23 cellular contexts compared by ENCODE assay signal in the genomic region with DNA sequence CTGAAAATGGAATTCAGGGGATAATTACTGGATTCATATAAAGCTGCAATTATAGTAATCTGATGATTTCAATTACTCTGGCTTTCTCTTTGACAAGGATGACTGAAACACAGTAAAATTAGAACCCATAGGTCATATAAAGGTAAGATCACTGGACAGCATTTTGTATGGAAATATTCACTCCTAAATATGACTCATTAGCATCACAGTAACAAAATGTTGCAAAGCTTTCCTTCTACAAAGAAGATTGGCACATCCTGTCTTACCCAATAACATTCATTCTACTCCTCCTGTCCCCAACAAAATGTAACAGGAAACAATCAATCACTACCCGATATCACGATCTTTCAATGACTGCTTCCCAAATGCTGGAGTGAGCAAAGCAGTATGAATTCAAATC.
DNase-seq lines count a peak whose midpoint lies in the region; ATAC-seq and TF ChIP-seq lines count a peak whose summit lies in the region.
"Had no signal": no experiment of that assay in that cellular context is flagged by ENCODE, and none has a peak within 500 bp of the region (broad histone marks: within the 10 kb centered on the region; RNA-seq: fewer than 3 reads in every experiment).

No MANE protein-coding gene starts in this region.

- no TSS peak for BruUV-seq in MCF 10A (replicated peaks; lab: Mats Ljungman, UMichigan)

- no peak overlapping the region for H3K4me2 ChIP-seq in fibroblast of lung (ENCODE audit: extremely low read depth, insufficient read depth, low read length)

- peak; percentile 52 for DNase-seq in MCF 10A (ENCODE audit: unreplicated experiment)
- no peak for DNase-seq in breast epithelium (ENCODE audit: low spot score in 2 of 2)
- DNase-seq in RWPE2 (ENCODE audit: low spot score) = no peak
- DNase-seq in fibroblast of lung (ENCODE audit: low read depth in 2 of 2) = peak; percentile 23 to 57
- DNase-seq in Ammon's horn (ENCODE audit: low spot score) = no peak
- no peak for DNase-seq in activated T-cell treated with anti-CD3 and anti-CD28 coated beads for 4 hours
- DNase-seq: 8988T; activated CD4-positive, alpha-beta T cell treated with anti-CD3 and anti-CD28 coated beads for 36 hours; activated naive CD8-positive, alpha-beta T cell treated with anti-CD3 and anti-CD28 coated beads, Interleukin-2, amount 50 U/mL, for 24 hours; effector CD8-positive, alpha-beta T cell; H7; NCI-H1417 treated with DMSO at 0.1 percent for 48 hours; NCI-H748 treated with DMSO at 0.1 percent for 48 hours; nucleus accumbens; right lobe of liver; stimulated activated naive CD4-positive, alpha-beta T cell treated with Interleukin-2 at 50 U/mL for 16 hours had no signal

- no peak overlapping the region for H3K27ac Mint-ChIP-seq in MCF 10A (ENCODE audit: low read depth, unreplicated experiment)
- H3K27ac Mint-ChIP-seq: activated CD4-positive, alpha-beta T cell treated with anti-CD3 and anti-CD28 coated beads for 36 hours; activated naive CD8-positive, alpha-beta T cell treated with anti-CD3 and anti-CD28 coated beads, Interleukin-2, amount 50 U/mL, for 24 hours; CD14-positive monocyte had no signal

- no peak overlapping the region for H3K9ac ChIP-seq in fibroblast of lung (ENCODE audit: insufficient read depth, low read length)

- H3K27me3 Mint-ChIP-seq in MCF 10A (ENCODE audit: insufficient read depth, unreplicated experiment) = peaks cover 26% of the 10 kb centered on the region
- H3K27me3 Mint-ChIP-seq: activated CD4-positive, alpha-beta T cell treated with anti-CD3 and anti-CD28 coated beads for 36 hours; activated naive CD8-positive, alpha-beta T cell treated with anti-CD3 and anti-CD28 coated beads, Interleukin-2, amount 50 U/mL, for 24 hours had no signal

- H3K4me3 ChIP-seq in breast epithelium (no peak overlapping the region), RWPE2 (ENCODE audit: severe bottlenecking) (no peak overlapping the region), fibroblast of lung (replicated peaks in 1 of 4; ENCODE audit: control extremely low read depth in 1 of 4, insufficient read depth in 1 of 4, low read depth in 3 of 4, low read length in 4 of 4) (no peak overlapping the region)
- H3K4me3 ChIP-seq: K562, right lobe of liver, tibial nerve had no signal

- H3K4me1 ChIP-seq in breast epithelium (no peaks in the 10 kb centered on the region), RWPE2 (ENCODE audit: insufficient read depth, poor library complexity, severe bottlenecking) (peaks cover 17% of the 10 kb centered on the region), fibroblast of lung (ENCODE audit: control insufficient read depth, extremely low read depth, insufficient read depth, low read length) (no peaks in the 10 kb centered on the region)
- H3K4me1 ChIP-seq: right lobe of liver, tibial nerve had no signal

- H3K27me3 ChIP-seq in breast epithelium (peaks cover 0 to 9% of the 10 kb centered on the region in 2 donors), RWPE2 (ENCODE audit: insufficient read depth, poor library complexity, severe bottlenecking) (no peaks in the 10 kb centered on the region), fibroblast of lung (ENCODE audit: control insufficient read depth, insufficient read depth, low read length) (no peaks in the 10 kb centered on the region)
- H3K27me3 ChIP-seq: right lobe of liver, tibial nerve had no signal

- H3K36me3 ChIP-seq in breast epithelium (no peaks in the 10 kb centered on the region), RWPE2 (ENCODE audit: low read depth) (no peaks in the 10 kb centered on the region), fibroblast of lung (ENCODE audit: control insufficient read depth, insufficient read depth, low read length) (no peaks in the 10 kb centered on the region)
- H3K36me3 ChIP-seq: right lobe of liver, tibial nerve had no signal

- H3K9me3 ChIP-seq in breast epithelium = no peaks in the 10 kb centered on the region
- no peaks in the 10 kb centered on the region for H3K9me3 ChIP-seq in RWPE2 (ENCODE audit: severe bottlenecking)
- H3K9me3 ChIP-seq in fibroblast of lung (ENCODE audit: control insufficient read depth, insufficient read depth, low read depth, low read length) = no peaks in the 10 kb centered on the region
- H3K9me3 ChIP-seq: right lobe of liver, tibial nerve had no signal

- ATAC-seq in RWPE2 (ENCODE audit: low read depth) = peak; percentile 63
- ATAC-seq in GM18907 (IDR thresholded peaks at IDR 0.05; ENCODE audit: unreplicated experiment) = no peak
- no peak for ATAC-seq in GM18517 (IDR thresholded peaks at IDR 0.05; ENCODE audit: unreplicated experiment)
- ATAC-seq: activated CD4-positive, alpha-beta T cell treated with anti-CD3 and anti-CD28 coated beads for 36 hours; activated naive CD8-positive, alpha-beta T cell treated with anti-CD3 and anti-CD28 coated beads, Interleukin-2, amount 50 U/mL, for 24 hours; K562; left lobe of liver; Panc1; right lobe of liver had no signal

- H4K20me1 ChIP-seq in fibroblast of lung (ENCODE audit: control insufficient read depth, extremely low read depth, insufficient read depth, low read length) = no peaks in the 10 kb centered on the region

- CTCF ChIA-PET in MCF 10A (lab: Yijun Ruan, JAX) = interaction anchor here (0.7 kb wide), 1 partner anchor 13 kb away, joined by 3 read pairs; no protein-coding TSS in a partner anchor

- H3K4me3 Mint-ChIP-seq in MCF 10A (ENCODE audit: unreplicated experiment) = no peak overlapping the region
- H3K4me3 Mint-ChIP-seq: activated CD4-positive, alpha-beta T cell treated with anti-CD3 and anti-CD28 coated beads for 36 hours; activated naive CD8-positive, alpha-beta T cell treated with anti-CD3 and anti-CD28 coated beads, Interleukin-2, amount 50 U/mL, for 24 hours had no signal

- TF ChIP-seq POLR2A in breast epithelium (IDR thresholded peaks at IDR 0.05) = no peak

- H3K4me1 Mint-ChIP-seq in MCF 10A (ENCODE audit: insufficient read depth, unreplicated experiment) = peaks cover 10% of the 10 kb centered on the region
- H3K4me1 Mint-ChIP-seq: activated CD4-positive, alpha-beta T cell treated with anti-CD3 and anti-CD28 coated beads for 36 hours; activated naive CD8-positive, alpha-beta T cell treated with anti-CD3 and anti-CD28 coated beads, Interleukin-2, amount 50 U/mL, for 24 hours had no signal

- TF ChIP-seq CTCF in MCF 10A (IDR thresholded peaks at IDR 0.05; ENCODE audit: unreplicated experiment) (no peak), breast epithelium (IDR thresholded peaks at IDR 0.05) (no peak), RWPE2 (IDR thresholded peaks at IDR 0.05; ENCODE audit: poor library complexity, severe bottlenecking) (no peak), fibroblast of lung (conservative IDR thresholded peaks at IDR 0.05 in 1 of 2, IDR thresholded peaks at IDR 0.05 in 1 of 2; ENCODE audit: low read depth in 1 of 2, low read length in 2 of 2) (no peak)

- no peaks in the 10 kb centered on the region for H3K79me2 ChIP-seq in fibroblast of lung (ENCODE audit: control insufficient read depth, insufficient read depth, low read length)

- no peaks in the 10 kb centered on the region for H3K9me3 Mint-ChIP-seq in MCF 10A (ENCODE audit: unreplicated experiment)
- H3K9me3 Mint-ChIP-seq: activated naive CD8-positive, alpha-beta T cell treated with anti-CD3 and anti-CD28 coated beads, Interleukin-2, amount 50 U/mL, for 24 hours had no signal

- H3K36me3 Mint-ChIP-seq in MCF 10A (ENCODE audit: insufficient read depth, unreplicated experiment) = no peaks in the 10 kb centered on the region
- H3K36me3 Mint-ChIP-seq: CD14-positive monocyte had no signal

- POLR2A ChIA-PET in MCF 10A (lab: Yijun Ruan, JAX) = no interaction called here

- no peak overlapping the region for H2AFZ ChIP-seq in fibroblast of lung (ENCODE audit: low read length)

- H3K27ac ChIP-seq in breast epithelium (no peak overlapping the region), RWPE2 (ENCODE audit: poor library complexity, severe bottlenecking) (peak overlapping the region; percentile 67), fibroblast of lung (ENCODE audit: insufficient read depth, low read length) (no peak overlapping the region)
- H3K27ac ChIP-seq: right lobe of liver, tibial nerve had no signal

- intact Hi-C loops in MCF 10A (cut with micrococcal nuclease) (no loop called here), breast epithelium (cut with DNase I; ENCODE audit: low total_unique reads) (no loop called here)

Comparison
In these comparisons a context has a peak if more than half of its experiments do, and no peak if none do; other contexts are left out.
1. DNase-seq: peak in MCF 10A (single experiment) and fibroblast of lung (2 of 2); none in breast epithelium (0 of 2), RWPE2 (single experiment), Ammon's horn (single experiment) and activated T-cell treated with anti-CD3 and anti-CD28 coated beads for 4 hours (single experiment).